ENCODE assay signal across 12 cellular contexts in the genomic region with DNA sequence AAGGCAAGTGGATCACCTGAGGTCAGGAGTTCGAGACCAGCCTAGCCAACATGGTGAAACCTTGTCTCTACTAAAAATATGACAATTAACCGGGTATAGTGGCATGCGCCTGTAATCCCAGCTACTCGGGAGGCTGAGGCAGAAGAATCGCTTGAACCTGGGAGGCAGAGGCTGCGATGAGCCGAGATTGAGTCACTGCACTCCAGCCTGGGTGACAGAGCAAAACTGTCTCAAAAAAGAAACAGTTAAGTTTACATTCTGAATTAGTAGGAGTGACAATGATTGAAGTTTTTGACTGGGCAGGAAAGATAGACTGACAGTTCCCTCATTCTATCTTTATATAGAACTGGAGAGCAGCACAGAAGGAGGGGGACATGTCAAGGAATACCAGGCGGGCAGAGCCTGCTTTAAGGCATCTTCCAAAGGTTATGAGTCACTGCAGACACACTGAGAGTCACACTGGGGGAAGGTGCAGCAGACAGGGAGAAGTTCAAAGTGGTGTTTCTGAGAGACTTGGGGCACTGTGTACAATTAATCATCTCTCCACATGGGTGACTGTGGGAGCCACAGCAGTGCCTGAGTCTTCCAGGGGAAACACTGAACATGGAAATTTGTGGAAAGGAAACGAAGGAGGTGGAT. TPM values are rescaled to one million over a fixed set of nuclear protein-coding genes. Genes with fewer than 3 reads are reported as not detected.
DNase-seq lines count a peak whose midpoint lies in the region; ATAC-seq and TF ChIP-seq lines count a peak whose summit lies in the region.
"Had no signal": no experiment of that assay in that cellular context is flagged by ENCODE, and none has a peak within 500 bp of the region (broad histone marks: within the 10 kb centered on the region; RNA-seq: fewer than 3 reads in every experiment).

No MANE protein-coding gene starts in this region.

- no peaks in the 10 kb centered on the region for H3K23me2 ChIP-seq in H9 (ENCODE audit: insufficient read length, low read depth, low read length, poor library complexity, severe bottlenecking)

- H3K23ac ChIP-seq in H9 (ENCODE audit: insufficient read length, low read depth, low read length), result no peak overlapping the region

- H4K8ac ChIP-seq in H9 (replicated peaks; ENCODE audit: insufficient read length, low read depth, low read length), result no peak overlapping the region

- H3K4me3 Mint-ChIP-seq in H9, result peak overlapping the region in 1 of 2 experiments; percentile 39; a peak in 1 of 5 replicates
- H3K4me3 Mint-ChIP-seq: activated T-cell treated with anti-CD3 and anti-CD28 coated beads, Interleukin-2, amount 50 U/mL, for 24 hours; immature natural killer cell had no signal

- peak overlapping the region in 1 of 3 experiments; percentile 12; a peak in 1 of 7 replicates for H3K27ac Mint-ChIP-seq in H9
- H3K27ac Mint-ChIP-seq: activated T-cell treated with anti-CD3 and anti-CD28 coated beads, Interleukin-2, amount 50 U/mL, for 24 hours; immature natural killer cell had no signal

- no peaks in the 10 kb centered on the region for H3K79me1 ChIP-seq in H9 (ENCODE audit: insufficient read depth, low read depth, low read length, poor library complexity, severe bottlenecking)

- H3K14ac ChIP-seq in H9 (ENCODE audit: insufficient read depth, low read length), result no peak overlapping the region

- no peaks in the 10 kb centered on the region for H3K4me1 ChIP-seq in Panc1 (ENCODE audit: control insufficient read depth, insufficient read depth, low read length)
- no peaks in the 10 kb centered on the region for H3K4me1 ChIP-seq in prostate gland (replicated peaks)
- 0 out of 2 replicates have a peak, but pooled peaks cover 5% of the 10 kb centered on the region for H3K4me1 ChIP-seq in H9 (ENCODE audit: insufficient read depth, low read length)

- no TSS peak for BruUV-seq in Panc1 (replicated peaks; lab: Mats Ljungman, UMichigan)

- no peaks in the 10 kb centered on the region for H4K20me1 ChIP-seq in H9 (ENCODE audit: control insufficient read depth, insufficient read depth, insufficient read length)

- H3K27me3 ChIP-seq in Panc1 (ENCODE audit: control insufficient read depth, insufficient read depth, low read length) (no peaks in the 10 kb centered on the region), prostate gland (replicated peaks; ENCODE audit: insufficient read depth) (no peaks in the 10 kb centered on the region), H9 (ENCODE audit: insufficient read depth, low read length) (no peaks in the 10 kb centered on the region)

- in situ Hi-C loops in Panc1 (cut with HindIII; ENCODE audit: low pct_unique_long_range_greater_than_20kb, low sequenced_read_pairs), result no loop called here

- H3T11ph ChIP-seq in H9 (ENCODE audit: low read length), result no peak overlapping the region

- peaks cover 13% of the 10 kb centered on the region in 2 experiments for H3K4me1 Mint-ChIP-seq in H9
- H3K4me1 Mint-ChIP-seq: immature natural killer cell had no signal

- DNase-seq in Daoy (ENCODE audit: low read depth), result peak; percentile 89
- DNase-seq in Panc1 (ENCODE audit: low read depth, low spot score), result peak; percentile 52
- DNase-seq in epithelial cell of prostate (ENCODE audit: low read depth, low spot score), result peak; percentile 29
- no peak for DNase-seq in prostate gland (ENCODE audit: low spot score)
- DNase-seq in H9, result no peak
- DNase-seq in KG1 (lab: John Stamatoyannopoulos, UW), result no peak
- DNase-seq in DMS53 treated with DMSO at 0.1 percent for 48 hours (lab: John Stamatoyannopoulos, UW; ENCODE audit: unreplicated experiment), result no peak
- DNase-seq in occipital lobe (lab: John Stamatoyannopoulos, UW), result no peak
- DNase-seq: activated T-cell treated with anti-CD3 and anti-CD28 coated beads, Interleukin-2, amount 50 U/mL, for 24 hours; immature natural killer cell; NCI-H2227 treated with DMSO at 0.1 percent for 48 hours had no signal

- TF ChIP-seq CTCF in Panc1 (IDR thresholded peaks at IDR 0.05), result no peak
- no peak for TF ChIP-seq CTCF in prostate gland (IDR thresholded peaks at IDR 0.05)
- no peak for TF ChIP-seq CTCF in H9 (conservative IDR thresholded peaks at IDR 0.05)

- no peak overlapping the region for H2BK5ac ChIP-seq in H9 (ENCODE audit: insufficient read length, low read length)

- H4K91ac ChIP-seq in H9 (ENCODE audit: insufficient read length, low read depth, low read length), result no peak overlapping the region

- CTCF ChIA-PET in Panc1 (lab: Charles Lee), result interaction anchor here (0.6 kb wide), 1 partner anchor 425 kb away, joined by 3 read pairs; no protein-coding TSS in a partner anchor

- H3K79me2 ChIP-seq in H9 (ENCODE audit: insufficient read depth, low read length), result no peaks in the 10 kb centered on the region

- H3K36me3 Mint-ChIP-seq in H9 (ENCODE audit: insufficient read depth in 1 of 3, low read depth in 3 of 3), result no peaks in the 10 kb centered on the region
- H3K36me3 Mint-ChIP-seq: immature natural killer cell had no signal

- no peak overlapping the region for H2AK5ac ChIP-seq in H9 (ENCODE audit: insufficient read length, low read length)

- H3K4me2 ChIP-seq in H9 (ENCODE audit: insufficient read depth, insufficient read length, low read length), result no peak overlapping the region

- no peak overlapping the region for H3K4ac ChIP-seq in H9 (ENCODE audit: low read depth, low read length)

- no peak overlapping the region for H3K56ac ChIP-seq in H9 (ENCODE audit: insufficient read length, low read depth, low read length)

- H2BK15ac ChIP-seq in H9 (ENCODE audit: low read depth, low read length), result no peak overlapping the region

- no peak overlapping the region for H2BK20ac ChIP-seq in H9 (ENCODE audit: low read depth, low read length, poor library complexity, severe bottlenecking)

- H2BK120ac ChIP-seq in H9 (ENCODE audit: low read depth, low read length, poor library complexity, severe bottlenecking), result no peak overlapping the region

- H3K27me3 Mint-ChIP-seq in H9 (ENCODE audit: low read depth), result peaks cover 29% of the 10 kb centered on the region

- TF ChIP-seq POLR2A in prostate gland (IDR thresholded peaks at IDR 0.05), result no peak

- H4K5ac ChIP-seq in H9 (ENCODE audit: insufficient read length, low read depth, low read length), result no peak overlapping the region

- peak overlapping the region in 1 of 2 experiments; percentile 19; a peak in 2 of 4 replicates for H3K4me3 ChIP-seq in Panc1 (ENCODE audit: low read depth in 2 of 2, low read length in 2 of 2)
- H3K4me3 ChIP-seq in prostate gland, result no peak overlapping the region

- POLR2A ChIA-PET in Panc1 (lab: Charles Lee), result no interaction called here

- intact Hi-C loops in Panc1 (cut with micrococcal nuclease; ENCODE audit: unreplicated experiment), result no loop called here
- intact Hi-C loops in prostate gland (cut with DNase I), result no loop called here

- H3K9me3 ChIP-seq in Panc1 (ENCODE audit: control insufficient read depth, insufficient read depth, low read depth, low read length), result no peaks in the 10 kb centered on the region
- H3K9me3 ChIP-seq in prostate gland, result no peaks in the 10 kb centered on the region
- no peaks in the 10 kb centered on the region for H3K9me3 ChIP-seq in H9 (ENCODE audit: control insufficient read depth, low read depth, low read length)

- no peak overlapping the region for H3K9ac ChIP-seq in H9 (ENCODE audit: extremely low read depth, insufficient read length, low read length)

- no peaks in the 10 kb centered on the region for H3K9me3 Mint-ChIP-seq in H9
- H3K9me3 Mint-ChIP-seq: activated T-cell treated with anti-CD3 and anti-CD28 coated beads, Interleukin-2, amount 50 U/mL, for 24 hours; immature natural killer cell had no signal

- 81% methylated on average over 9 of the region's 9 CpGs for WGBS in prostate gland
- no CpG with 5 or more reads among the region's 9 CpGs for WGBS in H9 (ENCODE audit: extremely low coverage, insufficient read length, low lambda C conversion rate)

- H3K27ac ChIP-seq in Panc1 (ENCODE audit: low read length) (peak overlapping the region; percentile 48), epithelial cell of prostate (peak overlapping the region; percentile 20), prostate gland (peak overlapping the region; percentile 72 to 81), H9 (ENCODE audit: insufficient read length, low read depth, low read length) (no peak overlapping the region)

- H2AFZ ChIP-seq in H9 (ENCODE audit: low read length), result no peak overlapping the region

- H3K36me3 ChIP-seq in Panc1 (ENCODE audit: control insufficient read depth, insufficient read depth, low read length) (no peaks in the 10 kb centered on the region), prostate gland (no peaks in the 10 kb centered on the region)

- no peak overlapping the region for H3K18ac ChIP-seq in H9 (ENCODE audit: insufficient read length, low read depth, low read length)

- ATAC-seq in Panc1, result peak; percentile 92

- no peak overlapping the region for H2BK12ac ChIP-seq in H9 (ENCODE audit: insufficient read length, low read depth, low read length)

RNA-seq across cellular contexts. Expression of gene RNASE3, which starts 42.8 kb away (rescaled TPM):
- total RNA-seq in Daoy (2014; rRNA removed; shearing (Covaris generic)), result not detected in 2 replicates
- total RNA-seq in Panc1 (2021; ENCODE audit: unreplicated experiment), result not detected
- not detected for polyA plus RNA-seq in Panc1 (2012; ENCODE audit: insufficient read length)
- not detected for total RNA-seq in prostate gland
- total RNA-seq in H9 (2021), result not detected in 2 replicates
- not detected for total RNA-seq in occipital lobe
- total RNA-seq: T-helper 1 cell treated with Interleukin-12 subunit alpha and Interleukin-12 subunit beta and Interleukin-4 antibody, amounts not matched to agents 30 ng/mL and 1 ng/mL, for 36 hours had no signal
- polyA plus RNA-seq: immature natural killer cell had no signal

RNA-seq across cellular contexts. Expression of gene RNASE1, which starts 45.8 kb away (rescaled TPM):
- 1.9 and 6.0 TPM in 2 replicates for total RNA-seq in Daoy (2014; rRNA removed; shearing (Covaris generic))
- total RNA-seq in Panc1 (2021; ENCODE audit: unreplicated experiment) (0.69 TPM), prostate gland (1,000 to 10,000 TPM in 1 of 2 donors, 10 to 100 TPM in 1; 30.1 to 3,158 TPM), H9 (2021) (1.2 and 1.6 TPM in 2 replicates), occipital lobe (9.2 TPM)
- not detected for polyA plus RNA-seq in Panc1 (2012; ENCODE audit: insufficient read length)
- total RNA-seq: T-helper 1 cell treated with Interleukin-12 subunit alpha and Interleukin-12 subunit beta and Interleukin-4 antibody, amounts not matched to agents 30 ng/mL and 1 ng/mL, for 36 hours had no signal

Comparison
In these comparisons a context has a peak if more than half of its experiments do, and no peak if none do; other contexts are left out.
1. DNase-seq: peak in Daoy (single experiment), Panc1 (single experiment) and epithelial cell of prostate (single experiment); none in prostate gland (single experiment), H9 (single experiment), KG1 (single experiment), DMS53 treated with DMSO at 0.1 percent for 48 hours (single experiment) and occipital lobe (single experiment).